ENCODE assay signal across 8 cellular contexts in the genomic region with DNA sequence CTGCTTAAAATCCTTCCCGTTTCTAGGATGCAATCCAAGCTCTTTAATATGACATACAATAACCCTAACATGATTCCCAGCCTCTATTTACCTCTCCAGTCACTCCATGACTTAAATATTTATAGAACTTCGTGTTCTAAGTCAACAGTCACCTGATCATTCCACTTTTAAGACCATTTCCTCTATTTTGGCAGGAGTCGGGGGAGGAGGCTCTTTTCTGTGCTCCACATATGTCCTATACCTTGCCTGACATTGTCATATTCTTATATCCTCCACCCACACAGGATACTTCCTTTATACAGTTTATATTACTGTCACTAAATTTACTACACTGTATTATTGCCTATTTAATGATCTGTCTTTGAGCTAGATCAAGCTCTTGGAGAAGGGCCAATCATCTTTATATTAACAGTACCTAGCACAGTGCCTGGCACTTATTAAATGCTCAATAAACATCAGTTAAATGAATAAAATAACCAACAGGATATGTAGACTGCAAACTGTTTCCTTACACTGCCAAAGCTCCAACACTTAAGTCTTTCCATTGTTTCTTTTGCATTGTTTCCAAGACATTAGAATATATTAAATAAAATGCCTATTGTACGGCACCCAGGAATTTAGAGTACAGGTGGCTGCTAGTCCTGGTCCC. TPM values are rescaled to one million over a fixed set of nuclear protein-coding genes. Genes with fewer than 3 reads are reported as not detected.
DNase-seq lines count a peak whose midpoint lies in the region; ATAC-seq, FAIRE-seq and TF ChIP-seq lines count a peak whose summit lies in the region.
"Had no signal": no experiment of that assay in that cellular context is flagged by ENCODE, and none has a peak within 500 bp of the region (broad histone marks: within the 10 kb centered on the region; RNA-seq: fewer than 3 reads in every experiment).

No MANE protein-coding gene starts in this region.

- peaks cover 6 to 20% (median 15%) of the 10 kb centered on the region in 4 experiments; a peak in 6 of 7 replicates for H3K4me1 ChIP-seq in H1 (replicated peaks in 1 of 4; ENCODE audit: control insufficient read depth in 3 of 4, insufficient read depth in 4 of 4, low read length in 3 of 4)
- peaks cover 59 to 71% of the 10 kb centered on the region in 2 donors for H3K4me1 ChIP-seq in gastrocnemius medialis

- no peak for TF ChIP-seq CTCF in GM12865 (IDR thresholded peaks at IDR 0.05; ENCODE audit: insufficient read depth, low read depth, low read length, missing control alignments)
- no peak for TF ChIP-seq CTCF in H1 (IDR thresholded peaks at IDR 0.05; ENCODE audit: control extremely low read depth in 1 of 3, insufficient read depth in 1 of 3, low read depth in 1 of 3, low read length in 3 of 3)
- TF ChIP-seq CTCF in gastrocnemius medialis (IDR thresholded peaks at IDR 0.05 in 4 of 5, conservative IDR thresholded peaks at IDR 0.05 in 1 of 5), result no peak
- TF ChIP-seq CTCF in GM20000 (IDR thresholded peaks at IDR 0.05; ENCODE audit: extremely low read depth, missing control alignments), result no peak

- peaks cover 69 to 86% of the 10 kb centered on the region in 2 experiments for H3K79me2 ChIP-seq in H1 (ENCODE audit: control insufficient read depth in 1 of 2, insufficient read depth in 2 of 2, low read length in 2 of 2)

- no peak overlapping the region for H2BK15ac ChIP-seq in H1 (ENCODE audit: low read length)

- no peaks in the 10 kb centered on the region for H3K79me1 ChIP-seq in H1 (ENCODE audit: low read depth, low read length)

- peak overlapping the region in 1 of 4 experiments; percentile 31; a peak in 1 of 7 replicates for H3K9ac ChIP-seq in H1 (replicated peaks in 1 of 4; ENCODE audit: extremely low read depth in 1 of 4, low read depth in 3 of 4, low read length in 3 of 4)

- no peak overlapping the region for H3K18ac ChIP-seq in H1 (ENCODE audit: extremely low read depth, low read length)

- TF ChIP-seq POLR2A in H1 (IDR thresholded peaks at IDR 0.05; ENCODE audit: control extremely low read depth in 1 of 2, low read depth in 2 of 2, low read length in 2 of 2) (no peak), gastrocnemius medialis (IDR thresholded peaks at IDR 0.05) (no peak)

- no peak for ATAC-seq in gastrocnemius medialis
- ATAC-seq in HG03571 (IDR thresholded peaks at IDR 0.05; ENCODE audit: unreplicated experiment), result no peak

- no peak for TF ChIP-seq RAD21 in H1 (IDR thresholded peaks at IDR 0.05 in 1 of 2, conservative IDR thresholded peaks at IDR 0.05 in 1 of 2; ENCODE audit: low read depth in 2 of 2, low read length in 2 of 2)

- WGBS in H1 (ENCODE audit: extremely low coverage in 1 of 2, insufficient coverage in 1 of 2, insufficient read length in 1 of 2, insufficient replicate concordance in 2 of 2, low coverage in 1 of 2, low lambda C conversion rate in 2 of 2, missing lambda C conversion rate in 1 of 2), 2 experiments, result 67% methylated on average over 4 of the region's 4 CpGs; no CpG with 5 or more reads in 1 of the 2 experiments

- peaks cover 6% of the 10 kb centered on the region for H3K23me2 ChIP-seq in H1 (ENCODE audit: low read depth, low read length)

- peaks cover 32 to 53% of the 10 kb centered on the region in 2 experiments for H4K20me1 ChIP-seq in H1 (replicated peaks in 1 of 2; ENCODE audit: control insufficient read depth in 1 of 2, insufficient read depth in 2 of 2, low read length in 2 of 2)

- H3K4me2 ChIP-seq in H1 (ENCODE audit: insufficient read depth in 1 of 2, low read depth in 2 of 2, low read length in 2 of 2), result peak overlapping the region; percentile 63 to 83

- no peak overlapping the region for H3K23ac ChIP-seq in H1 (ENCODE audit: insufficient read length)

- peak overlapping the region; percentile 60 for H3K4me3 ChIP-seq in GM12865 (ENCODE audit: low read depth, low read length)
- H3K4me3 ChIP-seq in H1 (ENCODE audit: extremely low read depth in 1 of 4, insufficient read depth in 2 of 4, low read depth in 3 of 4, low read length in 4 of 4), result peak overlapping the region in 3 of 4 experiments; percentile 93 to 98 (median 95); a peak in 3 of 8 replicates
- peak overlapping the region; percentile 92 to 98 (median 97) for H3K4me3 ChIP-seq in gastrocnemius medialis

- H3K27ac ChIP-seq in H1 (ENCODE audit: low read depth, low read length) (no peak overlapping the region), gastrocnemius medialis (peak overlapping the region; percentile 25 to 98 (median 94)), substantia nigra (ENCODE audit: low read depth, low read length, poor library complexity, severe bottlenecking) (no peak overlapping the region)

- no peak overlapping the region for H4K8ac ChIP-seq in H1 (ENCODE audit: extremely low read depth, insufficient read depth, low read length)

- H2BK12ac ChIP-seq in H1 (ENCODE audit: low read depth, low read length), result no peak overlapping the region

- in situ Hi-C loops in gastrocnemius medialis (cut with MboI; ENCODE audit: low sequenced_read_pairs in 4 of 4), result loop anchor here in 1 of 4 donors (25.0 kb wide), 1 partner anchor 1647 kb away; a partner anchor contains a TSS

- H2BK20ac ChIP-seq in H1 (ENCODE audit: low read length), result no peak overlapping the region

- H3K36me3 ChIP-seq in H1 (ENCODE audit: control insufficient read depth in 2 of 4, insufficient read depth in 4 of 4, low read length in 3 of 4) (no peaks in the 10 kb centered on the region), gastrocnemius medialis (no peaks in the 10 kb centered on the region)

- H3K56ac ChIP-seq in H1 (replicated peaks; ENCODE audit: insufficient read length, low read depth, low read length), result no peak overlapping the region

- peak; percentile 13 for DNase-seq in GM12865 (ENCODE audit: low read depth)
- peak; percentile 25 for DNase-seq in NAMALWA (ENCODE audit: low spot score)
- no peak for DNase-seq in H1 (ENCODE audit: low read depth in 1 of 2, low spot score in 2 of 2)
- no peak for DNase-seq in gastrocnemius medialis
- no peak for DNase-seq in substantia nigra (lab: John Stamatoyannopoulos, UW)
- DNase-seq in GM20000 (ENCODE audit: low spot score), result no peak
- DNase-seq: activated CD4-positive, alpha-beta T cell treated with anti-CD3 and anti-CD28 coated beads, Interleukin-2, amount 50 U/mL, for 48 hours had no signal

- no peak overlapping the region for H2BK120ac ChIP-seq in H1 (replicated peaks; ENCODE audit: low read depth, low read length)

- H3K14ac ChIP-seq in H1 (ENCODE audit: insufficient read length), result no peak overlapping the region

- intact Hi-C loops in gastrocnemius medialis (cut with DNase I; ENCODE audit: low total_unique reads), result loop anchor here (10.0 kb wide), 1 partner anchor 350 kb away; no protein-coding TSS in a partner anchor

- H3K9me3 ChIP-seq in H1 (ENCODE audit: insufficient read depth in 2 of 2, low read depth in 1 of 2, low read length in 1 of 2) (no peaks in the 10 kb centered on the region), gastrocnemius medialis (no peaks in the 10 kb centered on the region)

- no peak overlapping the region for H2BK5ac ChIP-seq in H1 (ENCODE audit: low read depth, low read length)

- TF ChIP-seq EP300 in H1 (IDR thresholded peaks at IDR 0.05; ENCODE audit: borderline replicate concordance in 1 of 2, low read depth in 2 of 2, low read length in 2 of 2), result no peak

- no peak overlapping the region for H4K91ac ChIP-seq in H1 (replicated peaks; ENCODE audit: insufficient read length, low read length)

- POLR2A ChIA-PET in H1 (lab: Charles Lee; ENCODE audit: partially characterized antibody), result interaction anchor here (0.6 to 3.7 kb wide), 7 partner anchors 11 to 232 kb away, joined by 3 to 15 read pairs (median 5); a partner anchor contains a TSS

- H3K27me3 ChIP-seq in H1 (replicated peaks in 1 of 4; ENCODE audit: control insufficient read depth in 3 of 4, extremely low read depth in 1 of 4, insufficient read depth in 3 of 4, low read length in 3 of 4) (no peaks in the 10 kb centered on the region), gastrocnemius medialis (no peaks in the 10 kb centered on the region)

- CTCF ChIA-PET in H1 (lab: Charles Lee; ENCODE audit: partially characterized antibody), result interaction anchor here (0.7 to 1.7 kb wide), 6 partner anchors 29 to 578 kb away, joined by 3 to 4 read pairs (median 3); a partner anchor contains a TSS

- FAIRE-seq in H1 (lab: Jason Lieb, UNC), result no peak

- H2AK5ac ChIP-seq in H1 (ENCODE audit: low read depth, low read length), result no peak overlapping the region

- H2AFZ ChIP-seq in H1 (ENCODE audit: low read length), result no peak overlapping the region

- H3K4ac ChIP-seq in H1 (replicated peaks; ENCODE audit: insufficient read length, low read depth, low read length), result no peak overlapping the region

- no peak overlapping the region for H4K5ac ChIP-seq in H1 (ENCODE audit: insufficient read length, low read depth, low read length)

TF ChIP-seq in H1, 55 proteins besides CTCF, POLR2A, EP300 and RAD21 (continues in another document):
- no peak for TF ChIP-seq NANOG (IDR thresholded peaks at IDR 0.05; ENCODE audit: insufficient read depth, low read depth, low read length, poor library complexity, severe bottlenecking)
- TF ChIP-seq SP1 (IDR thresholded peaks at IDR 0.05; ENCODE audit: low read depth, low read length), result no peak
- no peak for TF ChIP-seq SIRT6 (IDR thresholded peaks at IDR 0.05; ENCODE audit: low read length)
- no peak for TF ChIP-seq YY1 (IDR thresholded peaks at IDR 0.05; ENCODE audit: low read depth, low read length)
- no peak for TF ChIP-seq CREB1 (IDR thresholded peaks at IDR 0.05)

RNA-seq across cellular contexts. Expression of a gene that starts 2.7 kb away (rescaled TPM):
- total RNA-seq in H1 (2021; fragmentation: NEBNext Ultra II Directional; extraction: Animal tissue kit (Norgen Biotek cat#: 25700)), result 81.2 and 84.9 TPM in 2 replicates
- 45.8 and 47.8 TPM in 2 replicates for polyA plus RNA-seq in H1 (2011; rRNA removed)
- polyA plus RNA-seq in H1 (2011; cell fraction: cytosol; rRNA removed), result 113 TPM
- 118 TPM for polyA plus RNA-seq in H1 (2011; cell fraction: nucleus; rRNA removed)
- polyA plus RNA-seq in H1 (2012, experiment 1 of 2), result 116 to 200 TPM (median 127 TPM) in 4 replicates
- 13.9 TPM for polyA plus RNA-seq in H1 (2012, experiment 2 of 2)
- 157 TPM for polyA plus RNA-seq in H1 (2013, experiment 1 of 2)
- 139 TPM for polyA plus RNA-seq in H1 (2013, experiment 2 of 2)
- polyA minus RNA-seq in H1 (2011; rRNA and poly(A)+ RNA removed), result 13.4 and 21.1 TPM in 2 replicates
- polyA minus RNA-seq in H1 (2011; cell fraction: cytosol; rRNA and poly(A)+ RNA removed), result 31.6 TPM
- polyA minus RNA-seq in H1 (2011; cell fraction: nucleus; rRNA and poly(A)+ RNA removed), result 56.3 TPM
- 10 to 100 TPM; 10.0 to 41.1 (median 12.9) TPM for total RNA-seq in gastrocnemius medialis

RNA-seq across cellular contexts. Expression of a gene that starts 29.8 kb away (rescaled TPM):
- 10.3 and 12.0 TPM in 2 replicates for total RNA-seq in H1 (2021; fragmentation: NEBNext Ultra II Directional; extraction: Animal tissue kit (Norgen Biotek cat#: 25700))
- polyA plus RNA-seq in H1 (2011; rRNA removed), result 7.5 and 8.2 TPM in 2 replicates
- polyA plus RNA-seq in H1 (2011; cell fraction: cytosol; rRNA removed), result 6.7 TPM
- polyA plus RNA-seq in H1 (2011; cell fraction: nucleus; rRNA removed), result 11.5 TPM
- 9.7 to 11.3 TPM (median 10.9 TPM) in 4 replicates for polyA plus RNA-seq in H1 (2012, experiment 1 of 2)
- 2.6 TPM for polyA plus RNA-seq in H1 (2012, experiment 2 of 2)
- 11.1 TPM for polyA plus RNA-seq in H1 (2013, experiment 1 of 2)
- polyA plus RNA-seq in H1 (2013, experiment 2 of 2), result 13.3 TPM
- polyA minus RNA-seq in H1 (2011; rRNA and poly(A)+ RNA removed), result 13.7 and 16.9 TPM in 2 replicates
- polyA minus RNA-seq in H1 (2011; cell fraction: cytosol; rRNA and poly(A)+ RNA removed), result 10.5 TPM
- polyA minus RNA-seq in H1 (2011; cell fraction: nucleus; rRNA and poly(A)+ RNA removed), result 14.8 TPM
- total RNA-seq in gastrocnemius medialis, result 1 to 10 TPM; 5.7 to 9.3 (median 6.1) TPM

Comparison
In these comparisons a context has a peak if more than half of its experiments do, and no peak if none do; other contexts are left out.
1. DNase-seq: peak in GM12865 (single experiment) and NAMALWA (single experiment); none in H1 (0 of 2), gastrocnemius medialis (0 of 2), substantia nigra (0 of 49) and GM20000 (single experiment).
2. H3K27ac ChIP-seq: peak in gastrocnemius medialis (4 of 4); none in H1 (single experiment) and substantia nigra (single experiment).
3. Peak in every context shown above with its lines, with median percentiles within 50 percentile points of each other: H3K4me3 ChIP-seq.